ENCODE assay signal across 10 cellular contexts in the genomic region with DNA sequence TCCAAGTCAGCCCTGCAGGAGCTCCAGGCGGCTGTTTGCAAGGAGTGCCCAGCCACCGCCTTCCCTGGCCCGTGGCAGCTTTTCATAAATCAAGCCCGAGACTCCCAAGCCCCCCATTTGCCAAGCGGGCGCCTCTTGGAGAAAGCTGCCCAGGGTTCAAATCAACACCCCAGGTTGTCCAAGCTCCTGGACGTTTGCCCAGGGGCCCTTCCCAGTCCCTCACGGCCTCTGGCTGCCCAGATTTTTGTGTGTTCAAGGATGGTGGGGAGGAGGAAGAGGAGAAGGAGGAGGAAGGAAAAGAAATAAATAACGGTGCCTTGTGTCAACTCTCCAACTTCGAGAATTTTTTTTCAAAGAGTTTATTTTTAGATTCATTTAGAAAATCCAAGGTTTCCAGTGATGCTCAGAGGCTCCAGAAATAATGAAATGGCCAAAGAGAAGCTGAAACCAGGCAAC. TPM values are rescaled to one million over a fixed set of nuclear protein-coding genes. Genes with fewer than 3 reads are reported as not detected.
DNase-seq lines count a peak whose midpoint lies in the region; ATAC-seq and TF ChIP-seq lines count a peak whose summit lies in the region.
"Had no signal": no experiment of that assay in that cellular context is flagged by ENCODE, and none has a peak within 500 bp of the region (broad histone marks: within the 10 kb centered on the region; RNA-seq: fewer than 3 reads in every experiment).

No MANE protein-coding gene starts in this region.

- TF ChIP-seq CTCF in tibial nerve (IDR thresholded peaks at IDR 0.05) = no peak

- H3K27me3 ChIP-seq in mesendoderm (ENCODE audit: insufficient read depth, low read length, poor library complexity) (peaks cover 13% of the 10 kb centered on the region), tibial nerve (no peaks in the 10 kb centered on the region)

- no peaks in the 10 kb centered on the region for H3K9me3 ChIP-seq in tibial nerve

- H3K27me3 Mint-ChIP-seq in activated CD4-positive, alpha-beta T cell treated with anti-CD3 and anti-CD28 coated beads, Interleukin-2, amount 10 ng/mL, durations not matched to agents 7 days and 5 days = peaks cover 68% of the 10 kb centered on the region
- peaks cover 76% of the 10 kb centered on the region for H3K27me3 Mint-ChIP-seq in dendritic cell treated with granulocyte-macrophage colony-stimulating factor and Interleukin-4, amounts not matched to agents 40 ng/mL and 50 ng/mL, for 4 days

- H3K79me1 ChIP-seq in mesendoderm (ENCODE audit: low read length) = no peaks in the 10 kb centered on the region

- POLR2A ChIA-PET in activated CD4-positive, alpha-beta T cell treated with anti-CD3 and anti-CD28 coated beads, Interleukin-2, amount 10 ng/mL, durations not matched to agents 7 days and 5 days (lab: Charles Lee) = interaction anchor here (0.7 kb wide), 1 partner anchor 496 kb away, joined by 4 read pairs; no protein-coding TSS in a partner anchor

- peak overlapping the region; percentile 22 for H3K4me3 Mint-ChIP-seq in activated CD4-positive, alpha-beta T cell treated with anti-CD3 and anti-CD28 coated beads, Interleukin-2, amount 10 ng/mL, durations not matched to agents 7 days and 5 days
- peak overlapping the region; percentile 30 for H3K4me3 Mint-ChIP-seq in dendritic cell treated with granulocyte-macrophage colony-stimulating factor and Interleukin-4, amounts not matched to agents 40 ng/mL and 50 ng/mL, for 4 days

- H3K9me3 Mint-ChIP-seq in activated CD4-positive, alpha-beta T cell treated with anti-CD3 and anti-CD28 coated beads, Interleukin-2, amount 10 ng/mL, durations not matched to agents 7 days and 5 days = no peaks in the 10 kb centered on the region
- H3K9me3 Mint-ChIP-seq in dendritic cell treated with granulocyte-macrophage colony-stimulating factor and Interleukin-4, amounts not matched to agents 40 ng/mL and 50 ng/mL, for 4 days = no peaks in the 10 kb centered on the region

- H3K4me1 Mint-ChIP-seq in activated CD4-positive, alpha-beta T cell treated with anti-CD3 and anti-CD28 coated beads, Interleukin-2, amount 10 ng/mL, durations not matched to agents 7 days and 5 days = peaks cover 25% of the 10 kb centered on the region
- H3K4me1 Mint-ChIP-seq in dendritic cell treated with granulocyte-macrophage colony-stimulating factor and Interleukin-4, amounts not matched to agents 40 ng/mL and 50 ng/mL, for 4 days (ENCODE audit: low read depth) = peaks cover 35% of the 10 kb centered on the region

- H3K18ac ChIP-seq in mesendoderm (ENCODE audit: low read length) = no peak overlapping the region

- no peaks in the 10 kb centered on the region for H3K79me2 ChIP-seq in mesendoderm (ENCODE audit: control insufficient read depth, insufficient read depth, low read length)

- TF ChIP-seq POLR2A in tibial nerve (IDR thresholded peaks at IDR 0.05) = no peak
- no peak for TF ChIP-seq POLR2A in erythroblast (IDR thresholded peaks at IDR 0.05; ENCODE audit: low read length)

- H3K27ac Mint-ChIP-seq in activated CD4-positive, alpha-beta T cell treated with anti-CD3 and anti-CD28 coated beads, Interleukin-2, amount 10 ng/mL, durations not matched to agents 7 days and 5 days = no peak overlapping the region
- no peak overlapping the region for H3K27ac Mint-ChIP-seq in dendritic cell treated with granulocyte-macrophage colony-stimulating factor and Interleukin-4, amounts not matched to agents 40 ng/mL and 50 ng/mL, for 4 days

- H3K4ac ChIP-seq in mesendoderm (ENCODE audit: low read depth, low read length) = no peak overlapping the region

- H3K4me2 ChIP-seq in mesendoderm (ENCODE audit: low read length) = peak overlapping the region; percentile 100

- H2BK5ac ChIP-seq in mesendoderm (ENCODE audit: low read length) = no peak overlapping the region

- no peak overlapping the region for H3K9ac ChIP-seq in mesendoderm (ENCODE audit: low read length)

- no peaks in the 10 kb centered on the region for H3K36me3 Mint-ChIP-seq in activated CD4-positive, alpha-beta T cell treated with anti-CD3 and anti-CD28 coated beads, Interleukin-2, amount 10 ng/mL, durations not matched to agents 7 days and 5 days (ENCODE audit: low read depth)
- no peaks in the 10 kb centered on the region for H3K36me3 Mint-ChIP-seq in dendritic cell treated with granulocyte-macrophage colony-stimulating factor and Interleukin-4, amounts not matched to agents 40 ng/mL and 50 ng/mL, for 4 days (ENCODE audit: low read depth)

- no peak overlapping the region for H2BK15ac ChIP-seq in mesendoderm (replicated peaks; ENCODE audit: low read depth)

- no peak for DNase-seq in activated CD4-positive, alpha-beta T cell treated with anti-CD3 and anti-CD28 coated beads, Interleukin-2, amount 10 ng/mL, durations not matched to agents 7 days and 5 days
- no peak for DNase-seq in activated CD4-positive, alpha-beta T cell treated with anti-CD3 and anti-CD28 coated beads for 1 hour
- DNase-seq in mesendoderm (no peak), tibial nerve (ENCODE audit: low spot score in 2 of 2) (peak in 1 of 2 donors; percentile 38), erythroblast (lab: John Stamatoyannopoulos, UW) (no peak)
- DNase-seq in stimulated activated naive CD4-positive, alpha-beta T cell treated with Interleukin-2 at 50 U/mL for 16 hours (lab: John Stamatoyannopoulos, UW) = no peak
- DNase-seq: NCI-H2107 had no signal

- H3K27ac ChIP-seq in mesendoderm (ENCODE audit: low read depth, low read length) = no peak overlapping the region
- H3K27ac ChIP-seq in tibial nerve = peak overlapping the region; percentile 86 to 97 (median 95)
- H3K27ac ChIP-seq: C4-2B had no signal

- peaks cover 5% of the 10 kb centered on the region for H3K4me1 ChIP-seq in mesendoderm (ENCODE audit: control insufficient read depth, low read depth, low read length)
- H3K4me1 ChIP-seq in tibial nerve = peaks cover 0 to 55% (median 36%) of the 10 kb centered on the region in 4 donors

- no peak overlapping the region for H4K8ac ChIP-seq in mesendoderm (ENCODE audit: low read depth, low read length)

- no peak overlapping the region for H3K56ac ChIP-seq in mesendoderm (ENCODE audit: low read length)

- no peak overlapping the region for H3K23ac ChIP-seq in mesendoderm (ENCODE audit: low read length)

- no peak overlapping the region for H2BK120ac ChIP-seq in mesendoderm (ENCODE audit: low read depth, low read length)

- no peak for ATAC-seq in HG02870 (IDR thresholded peaks at IDR 0.05; ENCODE audit: unreplicated experiment)

- intact Hi-C loops in dendritic cell treated with granulocyte-macrophage colony-stimulating factor and Interleukin-4, amounts not matched to agents 40 ng/mL and 50 ng/mL, for 4 days (cut with micrococcal nuclease) = no loop called here

- H3K36me3 ChIP-seq in mesendoderm (ENCODE audit: control insufficient read depth, insufficient read depth, low read length) (no peaks in the 10 kb centered on the region), tibial nerve (no peaks in the 10 kb centered on the region)

- no peak overlapping the region for H2AK5ac ChIP-seq in mesendoderm (ENCODE audit: low read length)

- H4K5ac ChIP-seq in mesendoderm (ENCODE audit: low read length) = no peak overlapping the region

- CTCF ChIA-PET in activated CD4-positive, alpha-beta T cell treated with anti-CD3 and anti-CD28 coated beads, Interleukin-2, amount 10 ng/mL, durations not matched to agents 7 days and 5 days (lab: Charles Lee) = interaction anchor here (1.2 to 1.5 kb wide), 3 partner anchors 9 to 22 kb away, joined by 3 to 4 read pairs (median 3); no protein-coding TSS in a partner anchor

- no CpG with 5 or more reads among the region's 10 CpGs for WGBS in mesendoderm (ENCODE audit: extremely low coverage, insufficient coverage, low lambda C conversion rate)
- WGBS in tibial nerve, 2 donors = 0 to 3% methylated on average over 10 of the region's 10 CpGs

- H3K4me3 ChIP-seq in mesendoderm (ENCODE audit: low read length) = no peak overlapping the region
- H3K4me3 ChIP-seq in tibial nerve = peak overlapping the region; percentile 46 to 66 (median 53)

- TF ChIP-seq EP300 in tibial nerve (IDR thresholded peaks at IDR 0.05) = no peak

RNA-seq across cellular contexts. Expression of a gene that starts 20.6 kb away (rescaled TPM):
- 10 to 100 TPM; 62.0 to 68.8 TPM for total RNA-seq in activated CD4-positive, alpha-beta T cell treated with anti-CD3 and anti-CD28 coated beads, Interleukin-2, amount 10 ng/mL, durations not matched to agents 7 days and 5 days
- polyA plus RNA-seq in mesendoderm (2013, experiment 1 of 2) = 0.28 TPM
- polyA plus RNA-seq in mesendoderm (2013, experiment 2 of 2) = 0.29 TPM
- total RNA-seq in tibial nerve = 10 to 100 TPM in 1 of 4 donors, 1 to 10 TPM in 3; 6.0 to 11.5 (median 7.7) TPM

Comparison
In these comparisons a context has a peak if more than half of its experiments do, and no peak if none do; other contexts are left out.
1. RNA of a gene that starts 20.6 kb away (total RNA-seq): 62.0 to 68.8 TPM in activated CD4-positive, alpha-beta T cell treated with anti-CD3 and anti-CD28 coated beads, Interleukin-2, amount 10 ng/mL, durations not matched to agents 7 days and 5 days; 6.0 to 11.5 TPM in tibial nerve; every median in the first group is over 4 times any median in the second.